In the genomic region with DNA sequence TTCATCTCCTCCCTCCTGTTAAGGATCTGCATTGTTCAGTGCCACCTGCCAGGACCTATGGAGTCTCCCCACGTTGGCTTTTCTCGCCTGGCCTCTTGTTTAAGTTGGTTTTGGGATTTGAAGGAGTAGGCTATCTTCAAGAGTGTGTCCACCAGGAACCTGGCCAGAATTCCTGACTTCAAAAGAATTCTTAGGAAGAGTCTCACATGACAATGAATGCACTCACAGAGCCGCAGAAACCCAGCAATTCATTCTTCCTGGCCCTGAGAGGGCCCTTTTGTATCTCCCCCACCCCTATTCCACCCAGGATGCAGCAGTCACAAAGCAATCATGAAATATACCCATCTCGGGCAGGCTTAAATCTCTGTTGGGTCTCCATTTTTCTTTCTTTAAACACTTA, we compare ENCODE assay signal across 13 cellular contexts.
DNase-seq lines count a peak whose midpoint lies in the region; ATAC-seq and TF ChIP-seq lines count a peak whose summit lies in the region.
"Had no signal": no experiment of that assay in that cellular context is flagged by ENCODE, and none has a peak within 500 bp of the region (broad histone marks: within the 10 kb centered on the region; RNA-seq: fewer than 3 reads in every experiment).

No MANE protein-coding gene starts in this region.

- H3K9me3 ChIP-seq in IMR-90 (ENCODE audit: control insufficient read depth, insufficient read depth, low read length) (no peaks in the 10 kb centered on the region), lower lobe of right lung (no peaks in the 10 kb centered on the region)
- H3K9me3 ChIP-seq: BLaER1 treated with 17β-estradiol and CSF1 and Interleukin-3, amounts not matched to agents 10 nM and 100 nM had no signal

- H3K23ac ChIP-seq in IMR-90 (ENCODE audit: low read depth, low read length): no peak overlapping the region

- no peaks in the 10 kb centered on the region for H3K79me1 ChIP-seq in IMR-90 (ENCODE audit: low read depth in 1 of 2, low read length in 2 of 2)

- TF ChIP-seq RAD21 in IMR-90 (IDR thresholded peaks at IDR 0.05; ENCODE audit: low read length): no peak

- no peak overlapping the region for H2AK9ac ChIP-seq in IMR-90 (replicated peaks; ENCODE audit: low read depth, low read length, poor library complexity)

- no peak overlapping the region for H3K4ac ChIP-seq in IMR-90 (ENCODE audit: low read depth, low read length)

- no peak for ATAC-seq in IMR-90 (ENCODE audit: low read depth)
- ATAC-seq in lower lobe of right lung: no peak
- ATAC-seq: HCT116 had no signal

- TF ChIP-seq POLR2A in IMR-90 (IDR thresholded peaks at IDR 0.05; ENCODE audit: low read depth, low read length): no peak

- H3K4me3 ChIP-seq in IMR-90 (ENCODE audit: insufficient read depth, low read depth, low read length) (no peak overlapping the region), lower lobe of right lung (no peak overlapping the region)
- H3K4me3 ChIP-seq: BLaER1 treated with 17β-estradiol and CSF1 and Interleukin-3, amounts not matched to agents 10 nM and 100 nM had no signal

- CTCF ChIA-PET in IMR-90 (lab: Yijun Ruan, JAX): no interaction called here

- no peak overlapping the region for H4K5ac ChIP-seq in IMR-90 (ENCODE audit: low read depth, low read length)

- 100% methylated on average over 1 of the region's 4 CpGs; no CpG with 5 or more reads in 1 of the 2 experiments for WGBS in IMR-90 (ENCODE audit: extremely low coverage in 2 of 2, insufficient read length in 1 of 2), 2 experiments

- TF ChIP-seq CTCF in IMR-90 (conservative IDR thresholded peaks at IDR 0.05; ENCODE audit: low read depth, low read length): no peak
- TF ChIP-seq CTCF in lower lobe of right lung (IDR thresholded peaks at IDR 0.05): no peak

- H3K27ac ChIP-seq in IMR-90 (ENCODE audit: insufficient read depth, low read length) (no peak overlapping the region), lower lobe of right lung (no peak overlapping the region)
- H3K27ac ChIP-seq: BLaER1 treated with 17β-estradiol and CSF1 and Interleukin-3, amounts not matched to agents 10 nM and 100 nM had no signal

- dilution Hi-C loops in IMR-90 (cut with HindIII; ENCODE audit: low sequenced_read_pairs, unreplicated experiment): no loop called here

- no peaks in the 10 kb centered on the region for H3K27me3 ChIP-seq in IMR-90 (ENCODE audit: control insufficient read depth, insufficient read depth, low read length)
- no peaks in the 10 kb centered on the region for H3K27me3 ChIP-seq in lower lobe of right lung (ENCODE audit: low read depth)
- H3K27me3 ChIP-seq: BLaER1 treated with 17β-estradiol and CSF1 and Interleukin-3, amounts not matched to agents 10 nM and 100 nM had no signal

- no peak overlapping the region for H2AK5ac ChIP-seq in IMR-90 (ENCODE audit: low read depth, low read length)

- intact Hi-C loops in IMR-90 (cut with micrococcal nuclease) (no loop called here), lower lobe of right lung (cut with DNase I) (no loop called here)

- no peak overlapping the region for H4K91ac ChIP-seq in IMR-90 (ENCODE audit: insufficient read depth, low read depth, low read length)

- peak overlapping the region; percentile 35; the same call in 1 of the 2 replicates for H2BK120ac ChIP-seq in IMR-90 (ENCODE audit: low read depth, low read length)

- H4K20me1 ChIP-seq in IMR-90 (ENCODE audit: insufficient read depth, low read length): no peaks in the 10 kb centered on the region
- H4K20me1 ChIP-seq: BLaER1 treated with 17β-estradiol and CSF1 and Interleukin-3, amounts not matched to agents 10 nM and 100 nM had no signal

- H2BK5ac ChIP-seq in IMR-90 (ENCODE audit: low read depth, low read length, poor library complexity, severe bottlenecking): no peak overlapping the region

- in situ Hi-C loops in IMR-90 (cut with MboI; ENCODE audit: low sequenced_read_pairs): loop anchor here (10.0 to 25.0 kb wide), 3 partner anchors 438 to 1465 kb away; partner anchors contain the start of gene SNX19

- H2BK15ac ChIP-seq in IMR-90 (ENCODE audit: low read depth, low read length): no peak overlapping the region

- peak overlapping the region; percentile 33 for H2AFZ ChIP-seq in IMR-90 (replicated peaks; ENCODE audit: low read length, poor library complexity)

- no peak overlapping the region for H3K9ac ChIP-seq in IMR-90 (ENCODE audit: low read depth, low read length)
- H3K9ac ChIP-seq: BLaER1 treated with 17β-estradiol and CSF1 and Interleukin-3, amounts not matched to agents 10 nM and 100 nM had no signal

- POLR2A ChIA-PET in IMR-90 (lab: Charles Lee; ENCODE audit: unreplicated experiment): no interaction called here

- no peaks in the 10 kb centered on the region; the same call in 1 of the 2 replicates for H3K9me1 ChIP-seq in IMR-90 (ENCODE audit: insufficient read depth, low read length)

- DNase-seq in COLO829 (ENCODE audit: low spot score) (peak; percentile 42), IMR-90 (no peak), SW480 (ENCODE audit: low spot score) (peak; percentile 67), foreskin melanocyte (peak; percentile 19), lower lobe of right lung (no peak), Kasumi-1 (lab: John Stamatoyannopoulos, UW) (no peak), EL (no peak)
- DNase-seq: ACHN; Calu3; CD4-positive, CD25-positive, alpha-beta regulatory T cell; DMS79 had no signal

- H3K18ac ChIP-seq in IMR-90 (ENCODE audit: low read depth, low read length): no peak overlapping the region

- H2BK20ac ChIP-seq in IMR-90 (ENCODE audit: low read depth, low read length): no peak overlapping the region

- H4K8ac ChIP-seq in IMR-90 (ENCODE audit: low read depth in 2 of 2, low read length in 2 of 2): no peak overlapping the region

- H3K4me1 ChIP-seq in IMR-90 (ENCODE audit: control insufficient read depth, insufficient read depth, low read length) (no peaks in the 10 kb centered on the region), lower lobe of right lung (no peaks in the 10 kb centered on the region)
- H3K4me1 ChIP-seq: BLaER1 treated with 17β-estradiol and CSF1 and Interleukin-3, amounts not matched to agents 10 nM and 100 nM had no signal

- H3K56ac ChIP-seq in IMR-90 (ENCODE audit: extremely low read depth, insufficient read depth, low read length): no peak overlapping the region

- 0 out of 2 replicates have a peak overlapping the region, but pooled peaks have one; percentile 34 for H3K14ac ChIP-seq in IMR-90 (replicated peaks; ENCODE audit: low read depth, low read length)

- H3K36me3 ChIP-seq in IMR-90 (ENCODE audit: control insufficient read depth, insufficient read depth, low read length) (no peaks in the 10 kb centered on the region; the same call in 1 of the 2 replicates), lower lobe of right lung (no peaks in the 10 kb centered on the region)
- H3K36me3 ChIP-seq: BLaER1 treated with 17β-estradiol and CSF1 and Interleukin-3, amounts not matched to agents 10 nM and 100 nM had no signal

- no TSS peak for BruUV-seq in IMR-90 (replicated peaks; lab: Mats Ljungman, UMichigan)

- H3K4me2 ChIP-seq in IMR-90 (ENCODE audit: low read depth, low read length): no peak overlapping the region
- H3K4me2 ChIP-seq: BLaER1 treated with 17β-estradiol and CSF1 and Interleukin-3, amounts not matched to agents 10 nM and 100 nM had no signal

TF ChIP-seq in IMR-90, 13 proteins besides CTCF, POLR2A, EP300 and RAD21:
- TF ChIP-seq CHD1 (IDR thresholded peaks at IDR 0.05; ENCODE audit: low read depth, low read length) (no peak), RFX5 (IDR thresholded peaks at IDR 0.05; ENCODE audit: low read depth, low read length) (no peak)

Comparison
In these comparisons a context has a peak if more than half of its experiments do, and no peak if none do; other contexts are left out.
1. DNase-seq: peak in COLO829 (single experiment), SW480 (single experiment) and foreskin melanocyte (single experiment); none in IMR-90 (single experiment), lower lobe of right lung (single experiment), Kasumi-1 (0 of 2) and EL (single experiment).